34 cellular contexts compared by ENCODE assay signal in genomic region chr10:128563904-128564303, GRCh38.
"Had no signal": no experiment of that assay in that cellular context is flagged by ENCODE, and none has a peak within 500 bp of the region (broad histone marks: within the 10 kb centered on the region; RNA-seq: fewer than 3 reads in every experiment).

No MANE protein-coding gene starts in this region.

- H3K27ac Mint-ChIP-seq: activated naive CD4-positive, alpha-beta T cell treated with anti-CD3 and anti-CD28 coated beads for 36 hours; activated naive CD4-positive, alpha-beta T cell treated with anti-CD3 and anti-CD28 coated beads, Interleukin-2, amount 10 ng/mL, durations not matched to agents 7 days and 5 days; activated naive CD4-positive, alpha-beta T cell treated with anti-CD3 and anti-CD28 coated beads, Interleukin-2, amount 50 U/mL, for 24 hours; activated naive CD4-positive, alpha-beta T cell treated with anti-CD3 and anti-CD28 coated beads, Interleukin-2, amount 50 U/mL, for 72 hours; activated naive CD8-positive, alpha-beta T cell; activated naive CD8-positive, alpha-beta T cell treated with anti-CD3 and anti-CD28 coated beads for 36 hours; activated naive CD8-positive, alpha-beta T cell treated with anti-CD3 and anti-CD28 coated beads, Interleukin-2, amount 10 ng/mL, durations not matched to agents 7 days and 5 days; activated naive CD8-positive, alpha-beta T cell treated with anti-CD3 and anti-CD28 coated beads, Interleukin-2, amount 50 U/mL, for 24 hours; activated T-cell treated with anti-CD3 and anti-CD28 coated beads, Interleukin-2, amount 50 U/mL, for 24 hours; activated T-cell treated with anti-CD3 and anti-CD28 coated beads, Interleukin-2, amount 50 U/mL, for 72 hours; activated T-helper 1 cell treated with anti-CD3 and anti-CD28 coated beads, Interleukin-12 subunit alpha, Interleukin-12 subunit beta, Interleukin-2, Interleukin-4 antibody, amounts not matched to agents 30 ng/mL and 10 ng/mL and 1 ng/mL, durations not matched to agents 14 hours and 24 hours and 36 hours; activated T-helper 17 cell treated with anti-CD3 and anti-CD28 coated beads, Interleukin-2, amount 50 U/mL, for 72 hours; activated T-helper 2 cell treated with anti-CD3 and anti-CD28 coated beads, Interferon-gamma antibody, Interleukin-2, Interleukin-4, amounts not matched to agents 10 μg/mL and 5 μg/mL and 100 μg/mL, durations not matched to agents 14 hours and 24 hours and 36 hours; brain had no signal

- H3K27me3 Mint-ChIP-seq: activated naive CD4-positive, alpha-beta T cell treated with anti-CD3 and anti-CD28 coated beads, Interleukin-2, amount 10 ng/mL, durations not matched to agents 7 days and 5 days; activated naive CD8-positive, alpha-beta T cell treated with anti-CD3 and anti-CD28 coated beads, Interleukin-2, amount 10 ng/mL, durations not matched to agents 7 days and 5 days; activated naive CD8-positive, alpha-beta T cell treated with anti-CD3 and anti-CD28 coated beads, Interleukin-2, amount 50 U/mL, for 24 hours; activated T-cell treated with anti-CD3 and anti-CD28 coated beads, Interleukin-2, amount 50 U/mL, for 24 hours; activated T-helper 17 cell treated with anti-CD3 and anti-CD28 coated beads, Interleukin-2, amount 50 U/mL, for 72 hours; central memory CD8-positive, alpha-beta T cell had no signal

- H3K36me3 Mint-ChIP-seq: activated naive CD4-positive, alpha-beta T cell treated with anti-CD3 and anti-CD28 coated beads, Interleukin-2, amount 10 ng/mL, durations not matched to agents 7 days and 5 days; activated naive CD4-positive, alpha-beta T cell treated with anti-CD3 and anti-CD28 coated beads, Interleukin-2, amount 50 U/mL, for 24 hours; activated naive CD4-positive, alpha-beta T cell treated with anti-CD3 and anti-CD28 coated beads, Interleukin-2, amount 50 U/mL, for 72 hours; activated naive CD8-positive, alpha-beta T cell; activated naive CD8-positive, alpha-beta T cell treated with anti-CD3 and anti-CD28 coated beads for 36 hours; activated naive CD8-positive, alpha-beta T cell treated with anti-CD3 and anti-CD28 coated beads, Interleukin-2, amount 10 ng/mL, durations not matched to agents 7 days and 5 days had no signal

- ATAC-seq: activated naive CD4-positive, alpha-beta T cell treated with anti-CD3 and anti-CD28 coated beads, Interleukin-2, amount 50 U/mL, for 72 hours; activated naive CD8-positive, alpha-beta T cell treated with anti-CD3 and anti-CD28 coated beads, Interleukin-2, amount 50 U/mL, for 24 hours; activated T-cell treated with anti-CD3 and anti-CD28 coated beads, Interleukin-2, amount 50 U/mL, for 4 hours; activated T-cell treated with anti-CD3 and anti-CD28 coated beads, Interleukin-2, amount 50 U/mL, for 72 hours; activated T-helper 17 cell treated with anti-CD3 and anti-CD28 coated beads, Interleukin-2, amount 50 U/mL, for 72 hours; body of pancreas had no signal

- DNase-seq: activated effector memory CD4-positive, alpha-beta T cell treated with anti-CD3 and anti-CD28 coated beads, Interleukin-2, amount 50 U/mL, for 16 hours; activated effector memory CD4-positive, alpha-beta T cell treated with Interleukin-2 at 50 U/mL for 16 hours; activated gamma-delta T cell treated with Interleukin-2 at 50 U/mL for 16 hours; activated naive CD4-positive, alpha-beta T cell; activated naive CD4-positive, alpha-beta T cell treated with anti-CD3 and anti-CD28 coated beads for 36 hours; activated naive CD4-positive, alpha-beta T cell treated with anti-CD3 and anti-CD28 coated beads, Interleukin-2, amount 10 ng/mL, durations not matched to agents 7 days and 5 days; activated naive CD4-positive, alpha-beta T cell treated with anti-CD3 and anti-CD28 coated beads, Interleukin-2, amount 50 U/mL, for 16 hours; activated naive CD4-positive, alpha-beta T cell treated with Interleukin-2 at 50 U/mL for 16 hours; activated naive CD8-positive, alpha-beta T cell treated with anti-CD3 and anti-CD28 coated beads for 36 hours; activated naive CD8-positive, alpha-beta T cell treated with anti-CD3 and anti-CD28 coated beads, Interleukin-2, amount 10 ng/mL, durations not matched to agents 7 days and 5 days; activated naive CD8-positive, alpha-beta T cell treated with anti-CD3 and anti-CD28 coated beads, Interleukin-2, amount 50 U/mL, for 24 hours; activated T-cell treated with anti-CD3 and anti-CD28 coated beads, Interleukin-2, amount 50 U/mL, for 1 hour; activated T-cell treated with anti-CD3 and anti-CD28 coated beads, Interleukin-2, amount 50 U/mL, for 24 hours; activated T-cell treated with anti-CD3 and anti-CD28 coated beads, Interleukin-2, amount 50 U/mL, for 4 hours; activated T-cell treated with anti-CD3 and anti-CD28 coated beads, Interleukin-2, amount 50 U/mL, for 48 hours; activated T-cell treated with anti-CD3 and anti-CD28 coated beads, Interleukin-2, amount 50 U/mL, for 72 hours; adrenal gland; amniotic stem cell; amygdala; anterior cingulate cortex; aorta; body of pancreas; brain microvascular endothelial cell; caudate nucleus; central memory CD4-positive, alpha-beta T cell; cerebellar nuclear complex had no signal

- H3K9me3 Mint-ChIP-seq: activated naive CD4-positive, alpha-beta T cell treated with anti-CD3 and anti-CD28 coated beads for 36 hours; activated naive CD4-positive, alpha-beta T cell treated with anti-CD3 and anti-CD28 coated beads, Interleukin-2, amount 10 ng/mL, durations not matched to agents 7 days and 5 days; activated naive CD8-positive, alpha-beta T cell treated with anti-CD3 and anti-CD28 coated beads, Interleukin-2, amount 10 ng/mL, durations not matched to agents 7 days and 5 days; activated naive CD8-positive, alpha-beta T cell treated with anti-CD3 and anti-CD28 coated beads, Interleukin-2, amount 50 U/mL, for 24 hours; activated T-cell treated with anti-CD3 and anti-CD28 coated beads, Interleukin-2, amount 50 U/mL, for 24 hours; activated T-cell treated with anti-CD3 and anti-CD28 coated beads, Interleukin-2, amount 50 U/mL, for 4 hours; activated T-helper 1 cell treated with anti-CD3 and anti-CD28 coated beads, Interleukin-12 subunit alpha, Interleukin-12 subunit beta, Interleukin-2, Interleukin-4 antibody, amounts not matched to agents 30 ng/mL and 10 ng/mL and 1 ng/mL, durations not matched to agents 14 hours and 24 hours and 36 hours; activated T-helper 2 cell treated with anti-CD3 and anti-CD28 coated beads, Interferon-gamma antibody, Interleukin-2, Interleukin-4, amounts not matched to agents 10 μg/mL and 5 μg/mL and 100 μg/mL, durations not matched to agents 14 hours and 24 hours and 36 hours had no signal

- H3K4me1 Mint-ChIP-seq: activated naive CD4-positive, alpha-beta T cell treated with anti-CD3 and anti-CD28 coated beads, Interleukin-2, amount 10 ng/mL, durations not matched to agents 7 days and 5 days; activated naive CD4-positive, alpha-beta T cell treated with anti-CD3 and anti-CD28 coated beads, Interleukin-2, amount 50 U/mL, for 24 hours; activated naive CD8-positive, alpha-beta T cell treated with anti-CD3 and anti-CD28 coated beads for 36 hours; activated naive CD8-positive, alpha-beta T cell treated with anti-CD3 and anti-CD28 coated beads, Interleukin-2, amount 10 ng/mL, durations not matched to agents 7 days and 5 days; activated naive CD8-positive, alpha-beta T cell treated with anti-CD3 and anti-CD28 coated beads, Interleukin-2, amount 50 U/mL, for 24 hours; activated T-helper 17 cell treated with anti-CD3 and anti-CD28 coated beads, Interleukin-2, amount 50 U/mL, for 72 hours; central memory CD8-positive, alpha-beta T cell had no signal

- H3K4me3 Mint-ChIP-seq: activated naive CD4-positive, alpha-beta T cell treated with anti-CD3 and anti-CD28 coated beads for 36 hours; activated naive CD4-positive, alpha-beta T cell treated with anti-CD3 and anti-CD28 coated beads, Interleukin-2, amount 10 ng/mL, durations not matched to agents 7 days and 5 days; activated naive CD4-positive, alpha-beta T cell treated with anti-CD3 and anti-CD28 coated beads, Interleukin-2, amount 50 U/mL, for 24 hours; activated naive CD8-positive, alpha-beta T cell; activated naive CD8-positive, alpha-beta T cell treated with anti-CD3 and anti-CD28 coated beads for 36 hours; activated naive CD8-positive, alpha-beta T cell treated with anti-CD3 and anti-CD28 coated beads, Interleukin-2, amount 10 ng/mL, durations not matched to agents 7 days and 5 days; activated naive CD8-positive, alpha-beta T cell treated with anti-CD3 and anti-CD28 coated beads, Interleukin-2, amount 50 U/mL, for 24 hours; activated T-cell treated with anti-CD3 and anti-CD28 coated beads, Interleukin-2, amount 50 U/mL, for 24 hours; activated T-cell treated with anti-CD3 and anti-CD28 coated beads, Interleukin-2, amount 50 U/mL, for 4 hours; activated T-cell treated with anti-CD3 and anti-CD28 coated beads, Interleukin-2, amount 50 U/mL, for 72 hours; activated T-helper 1 cell treated with anti-CD3 and anti-CD28 coated beads, Interleukin-12 subunit alpha, Interleukin-12 subunit beta, Interleukin-2, Interleukin-4 antibody, amounts not matched to agents 30 ng/mL and 10 ng/mL and 1 ng/mL, durations not matched to agents 14 hours and 24 hours and 36 hours; activated T-helper 17 cell treated with anti-CD3 and anti-CD28 coated beads, Interleukin-2, amount 50 U/mL, for 72 hours; brain; central memory CD8-positive, alpha-beta T cell had no signal
